18 cellular contexts compared by ENCODE assay signal in genomic region chr17:43217614-43218087, GRCh38. TPM values are rescaled to one million over a fixed set of nuclear protein-coding genes. Genes with fewer than 3 reads are reported as not detected.
DNase-seq lines count a peak whose midpoint lies in the region; ATAC-seq lines count a peak whose summit lies in the region.
"Had no signal": no experiment of that assay in that cellular context is flagged by ENCODE, and none has a peak within 500 bp of the region (broad histone marks: within the 10 kb centered on the region; RNA-seq: fewer than 3 reads in every experiment).

No MANE protein-coding gene starts in this region.

- no peak overlapping the region for H3K4me3 Mint-ChIP-seq in T-helper 17 cell
- no peak overlapping the region for H3K4me3 Mint-ChIP-seq in stimulated activated effector memory CD8-positive, alpha-beta T cell treated with anti-CD3 and anti-CD28 coated beads, Interleukin-12 subunit alpha, Interleukin-12 subunit beta, amount 100 ng/mL, for 72 hours

- peaks cover 2% of the 10 kb centered on the region for H3K36me3 Mint-ChIP-seq in T-helper 17 cell (ENCODE audit: low read depth)
- H3K36me3 Mint-ChIP-seq in stimulated activated effector memory CD8-positive, alpha-beta T cell treated with anti-CD3 and anti-CD28 coated beads, Interleukin-12 subunit alpha, Interleukin-12 subunit beta, amount 100 ng/mL, for 72 hours, result peaks cover 63% of the 10 kb centered on the region

- H3K9me3 Mint-ChIP-seq in stimulated activated effector memory CD8-positive, alpha-beta T cell treated with anti-CD3 and anti-CD28 coated beads, Interleukin-12 subunit alpha, Interleukin-12 subunit beta, amount 100 ng/mL, for 72 hours, result no peaks in the 10 kb centered on the region

- peaks cover 17% of the 10 kb centered on the region for H3K4me1 Mint-ChIP-seq in T-helper 17 cell
- peaks cover 29% of the 10 kb centered on the region for H3K4me1 Mint-ChIP-seq in stimulated activated effector memory CD8-positive, alpha-beta T cell treated with anti-CD3 and anti-CD28 coated beads, Interleukin-12 subunit alpha, Interleukin-12 subunit beta, amount 100 ng/mL, for 72 hours

- no peaks in the 10 kb centered on the region for H3K9me3 ChIP-seq in T-helper 17 cell (ENCODE audit: control insufficient read depth, low read length, poor library complexity, severe bottlenecking)
- H3K9me3 ChIP-seq: gastroesophageal sphincter, psoas muscle, thyroid gland had no signal

- DNase-seq in activated CD8-positive, alpha-beta memory T cell treated with anti-CD3 and anti-CD28 coated beads for 24 hours, result peak; percentile 65
- no peak for DNase-seq in activated CD8-positive, alpha-beta memory T cell treated with anti-CD3 and anti-CD28 coated beads, Interleukin-2, amount 50 U/mL, for 48 hours
- DNase-seq in T-helper 17 cell (no peak), UCSD-AML1 (lab: John Stamatoyannopoulos, UW; ENCODE audit: unreplicated experiment) (no peak), hypothalamus (lab: John Stamatoyannopoulos, UW) (no peak)
- peak; percentile 20 for DNase-seq in activated naive CD8-positive, alpha-beta T cell treated with anti-CD3 and anti-CD28 coated beads, Interleukin-2, amount 50 U/mL, for 16 hours (ENCODE audit: low read depth, low spot score)
- DNase-seq in stimulated activated effector memory CD8-positive, alpha-beta T cell treated with anti-CD3 and anti-CD28 coated beads, Interleukin-12 subunit alpha, Interleukin-12 subunit beta, amount 100 ng/mL, for 72 hours (ENCODE audit: low spot score in 2 of 2), result no peak
- DNase-seq: EL, NCI-H2029, NCI-H524 treated with DMSO at 0.1 percent for 48 hours, psoas muscle, SIG-M5, T1000, thyroid gland had no signal

- no peak for ATAC-seq in T-helper 17 cell
- ATAC-seq in stimulated activated effector memory CD8-positive, alpha-beta T cell treated with anti-CD3 and anti-CD28 coated beads, Interleukin-12 subunit alpha, Interleukin-12 subunit beta, amount 100 ng/mL, for 72 hours, result peak; percentile 44
- no peak for ATAC-seq in GM18861 (IDR thresholded peaks at IDR 0.05; ENCODE audit: unreplicated experiment)
- ATAC-seq: gastroesophageal sphincter, psoas muscle had no signal

- no peaks in the 10 kb centered on the region for H3K27me3 Mint-ChIP-seq in T-helper 17 cell

- H3K27ac Mint-ChIP-seq in T-helper 17 cell, result peak overlapping the region; percentile 57
- peak overlapping the region; percentile 53 for H3K27ac Mint-ChIP-seq in stimulated activated effector memory CD8-positive, alpha-beta T cell treated with anti-CD3 and anti-CD28 coated beads, Interleukin-12 subunit alpha, Interleukin-12 subunit beta, amount 100 ng/mL, for 72 hours

RNA-seq across cellular contexts. Expression of gene TMEM106A, which starts 6.0 kb away (rescaled TPM):
- total RNA-seq in T-helper 17 cell, result 10 to 100 TPM in 1 of 2 donors, 1 to 10 TPM in 1; 7.0 to 10.0 TPM

RNA-seq across cellular contexts. Expression of gene CCDC200, which starts 10.8 kb away (rescaled TPM):
- under 1 TPM; 0.40 to 0.60 TPM for total RNA-seq in T-helper 17 cell
- total RNA-seq: A673, gastroesophageal sphincter, lower leg skin, psoas muscle, thyroid gland had no signal

RNA-seq across cellular contexts. Expression of gene RNU2-1, which starts 16.1 kb away (rescaled TPM):
- total RNA-seq in T-helper 17 cell, result 1,000 to 10,000 TPM; 3,838 to 5,780 TPM
- total RNA-seq: gastroesophageal sphincter, lower leg skin, thyroid gland had no signal

RNA-seq across cellular contexts. Expression of gene NBR1, which starts 46.6 kb away (rescaled TPM):
- 10 to 100 TPM; 55.1 to 55.8 TPM for total RNA-seq in T-helper 17 cell

Comparison
In these comparisons a context has a peak if more than half of its experiments do, and no peak if none do; other contexts are left out.
1. DNase-seq: peak in activated CD8-positive, alpha-beta memory T cell treated with anti-CD3 and anti-CD28 coated beads for 24 hours (single experiment) and activated naive CD8-positive, alpha-beta T cell treated with anti-CD3 and anti-CD28 coated beads, Interleukin-2, amount 50 U/mL, for 16 hours (single experiment); none in activated CD8-positive, alpha-beta memory T cell treated with anti-CD3 and anti-CD28 coated beads, Interleukin-2, amount 50 U/mL, for 48 hours (single experiment), T-helper 17 cell (0 of 3), stimulated activated effector memory CD8-positive, alpha-beta T cell treated with anti-CD3 and anti-CD28 coated beads, Interleukin-12 subunit alpha, Interleukin-12 subunit beta, amount 100 ng/mL, for 72 hours (0 of 2), UCSD-AML1 (single experiment) and hypothalamus (0 of 51).